ENCODE assay signal across 20 cellular contexts in genomic region chr11:115208808-115209259, GRCh38.
DNase-seq lines count a peak whose midpoint lies in the region; FAIRE-seq and TF ChIP-seq lines count a peak whose summit lies in the region.
"Had no signal": no experiment of that assay in that cellular context is flagged by ENCODE, and none has a peak within 500 bp of the region (broad histone marks: within the 10 kb centered on the region; RNA-seq: fewer than 3 reads in every experiment).

No MANE protein-coding gene starts in this region.

- peaks cover 64% of the 10 kb centered on the region for H3K36me3 Mint-ChIP-seq in nephron progenitor cell (ENCODE audit: low read depth)

- H3K9me3 Mint-ChIP-seq in nephron progenitor cell: no peaks in the 10 kb centered on the region

- H3K27ac Mint-ChIP-seq in nephron progenitor cell: peak overlapping the region; percentile 85

- peaks cover 4% of the 10 kb centered on the region for H3K27me3 Mint-ChIP-seq in nephron progenitor cell (ENCODE audit: low read depth, poor library complexity)

- H3K4me3 ChIP-seq in GM12865 (ENCODE audit: low read depth, low read length): no peak overlapping the region
- H3K4me3 ChIP-seq in effector memory CD4-positive, alpha-beta T cell (ENCODE audit: insufficient read depth, low read depth, low read length, poor library complexity, severe bottlenecking): no peak overlapping the region
- H3K4me3 ChIP-seq: SJSA1 had no signal

- H3K4me1 Mint-ChIP-seq in nephron progenitor cell: peaks cover 66% of the 10 kb centered on the region

- no peak for TF ChIP-seq CTCF in GM12865 (IDR thresholded peaks at IDR 0.05; ENCODE audit: insufficient read depth, low read depth, low read length, missing control alignments)
- no peak for TF ChIP-seq CTCF in VCaP (conservative IDR thresholded peaks at IDR 0.05)
- no peak for TF ChIP-seq CTCF in nephron progenitor cell (IDR thresholded peaks at IDR 0.05)

- H3K27me3 ChIP-seq in effector memory CD4-positive, alpha-beta T cell (replicated peaks; ENCODE audit: control insufficient read depth, insufficient read depth, low read length, poor library complexity, severe bottlenecking): no peaks in the 10 kb centered on the region
- H3K27me3 ChIP-seq: SJSA1 had no signal

- H3K27ac ChIP-seq in VCaP: peak overlapping the region; percentile 55
- no peak overlapping the region for H3K27ac ChIP-seq in effector memory CD4-positive, alpha-beta T cell (ENCODE audit: insufficient read depth, low read length, poor library complexity, severe bottlenecking)
- H3K27ac ChIP-seq: RWPE1, SJSA1 had no signal

- no peaks in the 10 kb centered on the region for H3K9me3 ChIP-seq in effector memory CD4-positive, alpha-beta T cell (ENCODE audit: control insufficient read depth, low read length)
- H3K9me3 ChIP-seq: SJSA1 had no signal

- H3K4me3 Mint-ChIP-seq in nephron progenitor cell: no peak overlapping the region

- H3K36me3 ChIP-seq in effector memory CD4-positive, alpha-beta T cell (ENCODE audit: control insufficient read depth, insufficient read depth, low read length): no peaks in the 10 kb centered on the region
- H3K36me3 ChIP-seq: SJSA1 had no signal

- FAIRE-seq in urothelium cell line (lab: Jason Lieb, UNC): no peak
- FAIRE-seq: H54 had no signal

- DNase-seq in COLO668 (lab: John Stamatoyannopoulos, UW; ENCODE audit: unreplicated experiment) (peak; percentile 41), GM12865 (ENCODE audit: low read depth) (peak; percentile 23), nephron progenitor cell (no peak), iPS-NIHi11 (ENCODE audit: low spot score) (no peak), NCI-H2227 treated with DMSO at 0.1 percent for 48 hours (lab: John Stamatoyannopoulos, UW) (no peak), urothelium cell line (ENCODE audit: low spot score) (no peak)
- no peak for DNase-seq in effector memory CD4-positive, alpha-beta T cell
- DNase-seq: AML-193; Calu3; Karpas-422; MM.1S; NCI-H1105 treated with DMSO at 0.1 percent for 48 hours; NCI-H1930; NCI-H526; NK-92 treated with Interleukin-12 subunit alpha and Interleukin-12 subunit beta, amount 100 ng/mL, for 24 hours; OCI-M1 had no signal

- H3K4me1 ChIP-seq in effector memory CD4-positive, alpha-beta T cell (ENCODE audit: control insufficient read depth, insufficient read depth, low read length, poor library complexity, severe bottlenecking): no peaks in the 10 kb centered on the region
- H3K4me1 ChIP-seq: SJSA1 had no signal

Comparison
In these comparisons a context has a peak if more than half of its experiments do, and no peak if none do; other contexts are left out.
1. DNase-seq: peak in COLO668 (single experiment) and GM12865 (single experiment); none in nephron progenitor cell (single experiment), iPS-NIHi11 (single experiment), NCI-H2227 treated with DMSO at 0.1 percent for 48 hours (single experiment), urothelium cell line (single experiment) and effector memory CD4-positive, alpha-beta T cell (0 of 3).